8 cellular contexts compared by ENCODE assay signal in genomic region chr3:107432013-107432515, GRCh38. TPM values are rescaled to one million over a fixed set of nuclear protein-coding genes. Genes with fewer than 3 reads are reported as not detected.
DNase-seq lines count a peak whose midpoint lies in the region; ATAC-seq and TF ChIP-seq lines count a peak whose summit lies in the region.

No MANE protein-coding gene starts in this region.

- H3K36me3 ChIP-seq in SU-DHL-6 (ENCODE audit: low read length) (no peaks in the 10 kb centered on the region), neuronal stem cell (replicated peaks in 1 of 2; ENCODE audit: control insufficient read depth in 2 of 2, insufficient read depth in 2 of 2, low read length in 2 of 2) (no peaks in the 10 kb centered on the region)

- no peak overlapping the region for H2BK12ac ChIP-seq in neuronal stem cell (ENCODE audit: low read length)

- no peak overlapping the region for H4K91ac ChIP-seq in neuronal stem cell (ENCODE audit: low read depth, low read length, poor library complexity)

- H3K27ac ChIP-seq in SU-DHL-6 (ENCODE audit: low read depth, low read length), result no peak overlapping the region
- no peak overlapping the region for H3K27ac ChIP-seq in neuronal stem cell (replicated peaks; ENCODE audit: low read length)

- H4K8ac ChIP-seq in neuronal stem cell (ENCODE audit: low read depth, low read length), result no peak overlapping the region

- H2AFZ ChIP-seq in SU-DHL-6 (ENCODE audit: low read depth, low read length, severe bottlenecking) (peak overlapping the region; percentile 83), neuronal stem cell (ENCODE audit: low read length) (peak overlapping the region; percentile 81)

- H3K27me3 ChIP-seq in SU-DHL-6 (ENCODE audit: low read length) (no peaks in the 10 kb centered on the region), neuronal stem cell (ENCODE audit: control insufficient read depth in 3 of 3, insufficient read depth in 3 of 3, low read depth in 1 of 3, low read length in 3 of 3) (peaks cover 0 to 21% (median 0%) of the 10 kb centered on the region in 3 experiments)

- H3K4me3 ChIP-seq in SU-DHL-6 (ENCODE audit: insufficient read depth, low read length, poor library complexity, severe bottlenecking), result peak overlapping the region; percentile 53
- peak overlapping the region; percentile 74 for H3K4me3 ChIP-seq in fibroblast of mammary gland (ENCODE audit: control insufficient read depth, low read depth, low read length)
- peak overlapping the region; percentile 33 to 94 for H3K4me3 ChIP-seq in neuronal stem cell (ENCODE audit: low read length in 2 of 2)

- peak overlapping the region; percentile 56 for H3K9ac ChIP-seq in SU-DHL-6 (ENCODE audit: low read length)
- no peak overlapping the region for H3K9ac ChIP-seq in neuronal stem cell (ENCODE audit: low read depth, low read length, poor library complexity)

- peaks cover 0 to 7% of the 10 kb centered on the region in 2 donors for H3K4me1 ChIP-seq in neuronal stem cell (ENCODE audit: control insufficient read depth in 2 of 2, insufficient read depth in 1 of 2, low read depth in 1 of 2, low read length in 2 of 2)

- H4K20me1 ChIP-seq in SU-DHL-6 (ENCODE audit: low read depth, low read length), result no peaks in the 10 kb centered on the region

- no peak overlapping the region for H2BK15ac ChIP-seq in neuronal stem cell (ENCODE audit: low read length)

- H3K14ac ChIP-seq in neuronal stem cell (ENCODE audit: low read length), result no peak overlapping the region

- H2BK5ac ChIP-seq in neuronal stem cell (ENCODE audit: low read length), result no peak overlapping the region

- H3F3A ChIP-seq in SU-DHL-6 (ENCODE audit: insufficient read depth), result 0 out of 2 replicates have a peak, but pooled peaks cover 8% of the 10 kb centered on the region

- H3K79me2 ChIP-seq in SU-DHL-6 (ENCODE audit: insufficient read depth, low read length), result no peaks in the 10 kb centered on the region

- no peak overlapping the region for H3K4ac ChIP-seq in neuronal stem cell (ENCODE audit: low read length)

- H2AK5ac ChIP-seq in neuronal stem cell (ENCODE audit: low read depth, low read length), result no peak overlapping the region

- peak; percentile 11 for DNase-seq in stimulated activated CD4-positive, alpha-beta T cell treated with anti-CD3 and anti-CD28 coated beads, Interleukin-15, amount 100 ng/mL, for 24 hours
- DNase-seq in stimulated activated CD4-positive, alpha-beta T cell treated with anti-CD3 and anti-CD28 coated beads, Interleukin-2, amount 100 ng/mL, for 24 hours, result no peak
- DNase-seq in fibroblast of mammary gland (ENCODE audit: low read depth), result peak; percentile 37
- DNase-seq in neuronal stem cell (ENCODE audit: low spot score), result no peak
- no peak for DNase-seq in NCI-H187 treated with DMSO at 0.1 percent for 48 hours (lab: John Stamatoyannopoulos, UW)
- no peak for DNase-seq in NCI-H69 (lab: John Stamatoyannopoulos, UW)

- peak overlapping the region; percentile 98 for H3K23ac ChIP-seq in neuronal stem cell (ENCODE audit: low read depth, low read length, poor library complexity)

- ATAC-seq in GM18519 (IDR thresholded peaks at IDR 0.05; ENCODE audit: low FRiP score, unreplicated experiment), result no peak

- no peaks in the 10 kb centered on the region for H3K9me2 ChIP-seq in SU-DHL-6 (replicated peaks; ENCODE audit: insufficient read depth, low read length)

- no peaks in the 10 kb centered on the region for H3K79me1 ChIP-seq in neuronal stem cell (ENCODE audit: low read depth, low read length)

- H3K9me3 ChIP-seq in SU-DHL-6 (ENCODE audit: insufficient read depth, low read length) (no peaks in the 10 kb centered on the region), neuronal stem cell (replicated peaks in 1 of 2; ENCODE audit: control insufficient read depth in 2 of 2, insufficient read depth in 1 of 2, low read depth in 1 of 2, low read length in 2 of 2) (no peaks in the 10 kb centered on the region)

- H3K18ac ChIP-seq in neuronal stem cell (ENCODE audit: low read length), result peak overlapping the region; percentile 95

- WGBS in neuronal stem cell (ENCODE audit: extremely low coverage in 2 of 2, insufficient read length in 2 of 2, insufficient replicate concordance in 1 of 2), 2 donors, result no CpG with 5 or more reads among the region's 20 CpGs

- TF ChIP-seq CTCF in SU-DHL-6 (IDR thresholded peaks at IDR 0.05; ENCODE audit: insufficient read depth, low read length, poor library complexity, severe bottlenecking), result no peak
- no peak for TF ChIP-seq CTCF in fibroblast of mammary gland (conservative IDR thresholded peaks at IDR 0.05; ENCODE audit: control insufficient read depth, insufficient read depth, low read depth, low read length)

- H3K4me2 ChIP-seq in SU-DHL-6 (ENCODE audit: low read depth, low read length, poor library complexity, severe bottlenecking) (peak overlapping the region; percentile 80), neuronal stem cell (ENCODE audit: insufficient read depth, low read length, poor library complexity, severe bottlenecking) (peak overlapping the region; percentile 97)

- H2BK120ac ChIP-seq in neuronal stem cell (ENCODE audit: low read depth, low read length), result no peak overlapping the region

RNA-seq across cellular contexts. Expression of gene CCDC54, which starts 54.8 kb away (rescaled TPM):
- polyA plus RNA-seq in neuronal stem cell (2013, experiment 1 of 2), result not detected
- not detected for polyA plus RNA-seq in neuronal stem cell (2013, experiment 2 of 2)

Comparison
In these comparisons a context has a peak if more than half of its experiments do, and no peak if none do; other contexts are left out.
1. DNase-seq: peak in stimulated activated CD4-positive, alpha-beta T cell treated with anti-CD3 and anti-CD28 coated beads, Interleukin-15, amount 100 ng/mL, for 24 hours (single experiment) and fibroblast of mammary gland (single experiment); none in stimulated activated CD4-positive, alpha-beta T cell treated with anti-CD3 and anti-CD28 coated beads, Interleukin-2, amount 100 ng/mL, for 24 hours (0 of 2), neuronal stem cell (single experiment), NCI-H187 treated with DMSO at 0.1 percent for 48 hours (single experiment) and NCI-H69 (single experiment).
2. Peak in every context shown above with its lines, with median percentiles within 50 percentile points of each other: H3K4me3 ChIP-seq.